In genomic region chr9:89859842-89860241, GRCh38 we compare ENCODE assay signal across 7 cellular contexts.
DNase-seq lines count a peak whose midpoint lies in the region; ATAC-seq and TF ChIP-seq lines count a peak whose summit lies in the region.
"Not testable (repeated sequence)": the region's sequence is repeated elsewhere in the genome, so short reads cannot be mapped to it uniquely, and the experiment has no call there.

No MANE protein-coding gene starts in this region.

- peaks cover 13% of the 10 kb centered on the region for H3K4me1 ChIP-seq in mesenchymal stem cell (ENCODE audit: control insufficient read depth, insufficient read depth, low read depth, low read length)

- H3K4ac ChIP-seq in mesenchymal stem cell (ENCODE audit: low read depth in 1 of 2, low read length in 2 of 2), result not testable (repeated sequence)

- not testable (repeated sequence) for H3K4me2 ChIP-seq in mesenchymal stem cell (ENCODE audit: low read length, poor library complexity, severe bottlenecking)

- H3K4me3 ChIP-seq in WERI-Rb-1 (ENCODE audit: low read depth, low read length); mesenchymal stem cell (ENCODE audit: insufficient read depth in 1 of 2, low read depth in 1 of 2, low read length in 2 of 2): not testable (repeated sequence)

- not testable (repeated sequence) for H2AFZ ChIP-seq in mesenchymal stem cell (ENCODE audit: low read depth, low read length)

- H3K27me3 ChIP-seq in WERI-Rb-1 (ENCODE audit: insufficient read depth, low read depth, severe bottlenecking), result not testable (repeated sequence)
- H3K27me3 ChIP-seq in mesenchymal stem cell (ENCODE audit: control insufficient read depth in 1 of 2, insufficient read depth in 1 of 2, low read length in 2 of 2), result peaks cover 0 to 13% of the 10 kb centered on the region in 2 experiments

- not testable (repeated sequence) for H3K23ac ChIP-seq in mesenchymal stem cell (ENCODE audit: low read length in 2 of 2)

- not testable (repeated sequence) for H3K27ac ChIP-seq in WERI-Rb-1
- peak overlapping the region; percentile 34 for H3K27ac ChIP-seq in mesenchymal stem cell (ENCODE audit: low read length, poor library complexity, severe bottlenecking)

- 23% methylated on average over 6 of the region's 7 CpGs for WGBS in mesenchymal stem cell

- H3K18ac ChIP-seq in mesenchymal stem cell (ENCODE audit: low read depth in 1 of 2, low read length in 2 of 2), result not testable (repeated sequence)

- not testable (repeated sequence) for H2AK5ac ChIP-seq in mesenchymal stem cell (ENCODE audit: low read length, severe bottlenecking)

- peak overlapping the region; percentile 62 for H2BK15ac ChIP-seq in mesenchymal stem cell (ENCODE audit: low read depth, poor library complexity, severe bottlenecking)

- ATAC-seq in Right ventricle myocardium inferior, result peak; percentile 67
- ATAC-seq in left colon, result peak; percentile 59
- ATAC-seq in sciatic nerve, result not testable (repeated sequence)

- H2BK12ac ChIP-seq in mesenchymal stem cell (ENCODE audit: low read length in 2 of 2), result not testable (repeated sequence)

- H3K9me3 ChIP-seq in WERI-Rb-1 (ENCODE audit: severe bottlenecking), result not testable (repeated sequence)
- H3K9me3 ChIP-seq in mesenchymal stem cell (ENCODE audit: control insufficient read depth, low read length), result peaks cover 11% of the 10 kb centered on the region

- H4K8ac ChIP-seq in mesenchymal stem cell (ENCODE audit: low read length), result not testable (repeated sequence)

- not testable (repeated sequence) for H3K36me3 ChIP-seq in WERI-Rb-1; mesenchymal stem cell (ENCODE audit: control insufficient read depth in 1 of 2, insufficient read depth in 2 of 2, low read depth in 1 of 2, low read length in 2 of 2)

- H3K14ac ChIP-seq in mesenchymal stem cell (ENCODE audit: low read length in 2 of 2), result not testable (repeated sequence)

- intact Hi-C loops in Right ventricle myocardium inferior (cut with DNase I); left colon (cut with DNase I, micrococcal nuclease); sciatic nerve (cut with DNase I): not testable (repeated sequence)

- H2BK5ac ChIP-seq in mesenchymal stem cell (ENCODE audit: low read depth, low read length, poor library complexity, severe bottlenecking), result not testable (repeated sequence)

- H2BK120ac ChIP-seq in mesenchymal stem cell (ENCODE audit: low read depth, low read length), result not testable (repeated sequence)

- not testable (repeated sequence) for TF ChIP-seq CTCF in WERI-Rb-1 (IDR thresholded peaks at IDR 0.05; ENCODE audit: low read depth, low read length)

- not testable (repeated sequence) for H3K9ac ChIP-seq in mesenchymal stem cell (ENCODE audit: low read length)

- not testable (repeated sequence) for H3K79me1 ChIP-seq in mesenchymal stem cell (replicated peaks; ENCODE audit: low read length, poor library complexity, severe bottlenecking)

- not testable (repeated sequence) for H4K91ac ChIP-seq in mesenchymal stem cell (ENCODE audit: low read length)

- DNase-seq in COLO668 (lab: John Stamatoyannopoulos, UW; ENCODE audit: unreplicated experiment) (peak; percentile 64), NCI-H2171 (lab: John Stamatoyannopoulos, UW) (peak; percentile 41), WERI-Rb-1 (peak; percentile 37), sciatic nerve (ENCODE audit: low spot score) (peak; percentile 44)
- DNase-seq in Right ventricle myocardium inferior (ENCODE audit: missing footprints); left colon; mesenchymal stem cell: not testable (repeated sequence)
